In the genomic region with DNA sequence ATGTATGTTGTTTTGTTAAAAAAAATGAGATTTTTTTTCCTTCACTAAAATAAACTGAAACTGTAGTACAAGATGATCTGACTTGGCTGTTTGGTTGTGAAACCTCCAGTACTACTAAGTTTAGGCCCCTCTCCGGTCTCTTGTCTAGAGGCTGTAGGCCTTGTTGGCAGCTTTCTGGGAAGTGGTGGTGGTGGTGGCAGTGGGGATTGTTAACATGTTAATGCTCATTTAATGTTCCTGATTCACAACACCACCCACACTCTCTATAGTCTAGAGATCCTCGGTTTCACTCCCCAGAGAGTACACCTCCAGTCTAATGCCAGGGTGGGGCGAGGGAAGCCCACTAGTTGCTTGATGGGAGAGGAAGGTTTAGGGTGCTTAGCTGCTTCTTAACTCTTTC, we compare ENCODE assay signal across 8 cellular contexts. TPM values are rescaled to one million over a fixed set of nuclear protein-coding genes. Genes with fewer than 3 reads are reported as not detected.
A peak's percentile ranks its signal among the peaks of the same experiment; 100 is the strongest.
DNase-seq lines count a peak whose midpoint lies in the region; ATAC-seq, FAIRE-seq and TF ChIP-seq lines count a peak whose summit lies in the region.

No MANE protein-coding gene starts in this region.

- CTCF ChIA-PET in GM12878 (lab: Yijun Ruan, JAX) = interaction anchor here (0.7 to 2.4 kb wide), 11 partner anchors 12 to 443 kb away, joined by 3 to 7 read pairs (median 4); a partner anchor contains a TSS

- H3K4me1 ChIP-seq in BLaER1 treated with 17β-estradiol and CSF1 and Interleukin-3, amounts not matched to agents 10 nM and 100 nM = peaks cover 6 to 67% (median 29%) of the 10 kb centered on the region in 10 experiments
- peaks cover 5% of the 10 kb centered on the region; the same call in 1 of the 2 replicates for H3K4me1 ChIP-seq in GM12878 (ENCODE audit: control insufficient read depth, insufficient read depth, low read length)
- peaks cover 24% of the 10 kb centered on the region for H3K4me1 ChIP-seq in osteoblast (ENCODE audit: insufficient read depth, low read length)

- intact Hi-C loops in GM12878 (cut with micrococcal nuclease; ENCODE audit: unreplicated experiment) = no loop called here

- no peak for TF ChIP-seq EP300 in GM12878 (IDR thresholded peaks at IDR 0.05; ENCODE audit: borderline replicate concordance in 1 of 2, control insufficient read depth in 1 of 2, low read depth in 2 of 2, low read length in 2 of 2)

- H2AFZ ChIP-seq in GM12878 (ENCODE audit: control insufficient read depth, low read depth, low read length) (no peak overlapping the region; the same call in 1 of the 2 replicates), osteoblast (ENCODE audit: low read length) (peak overlapping the region; percentile 78)

- peak overlapping the region in 6 of 11 experiments; percentile 15 to 67 (median 28); a peak in 7 of 22 replicates for H3K9ac ChIP-seq in BLaER1 treated with 17β-estradiol and CSF1 and Interleukin-3, amounts not matched to agents 10 nM and 100 nM
- H3K9ac ChIP-seq in GM12878 (ENCODE audit: control insufficient read depth, insufficient read depth, low read length) = peak overlapping the region; percentile 42; the same call in 1 of the 2 replicates

- TF ChIP-seq RAD21 in GM12878 (IDR thresholded peaks at IDR 0.05; ENCODE audit: insufficient read depth, low read depth, low read length) = no peak

- WGBS in GM12878 (ENCODE audit: insufficient coverage, insufficient replicate concordance, low lambda C conversion rate, missing lambda C conversion rate) = 18% methylated on average over 3 of the region's 3 CpGs

- DNase-seq in NB4 (ENCODE audit: low read depth) (peak; percentile 44), GM12878 (ENCODE audit: low read depth, low spot score) (no peak), osteoblast (ENCODE audit: insufficient read length, low spot score, missing footprints) (peak; percentile 75), ACHN (no peak)

- BruUV-seq in GM12878 (replicated peaks; lab: Mats Ljungman, UMichigan) = no TSS peak

- SMC1A ChIA-PET in GM12878 (lab: Charles Lee; ENCODE audit: uncharacterized antibody, unreplicated experiment) = interaction anchor here (0.8 to 3.8 kb wide), 12 partner anchors 8 to 105 kb away, joined by 3 to 24 read pairs (median 4); a partner anchor contains a TSS

- H3K4me3 ChIP-seq in BLaER1 treated with 17β-estradiol and CSF1 and Interleukin-3, amounts not matched to agents 10 nM and 100 nM = peak overlapping the region in 1 of 10 experiments; percentile 21; a peak in 1 of 20 replicates
- no peak overlapping the region for H3K4me3 ChIP-seq in NB4 (ENCODE audit: low read depth, low read length)
- H3K4me3 ChIP-seq in GM12878 = peak overlapping the region; percentile 51; the same call in 1 of the 2 replicates
- peak overlapping the region; percentile 58 for H3K4me3 ChIP-seq in osteoblast (ENCODE audit: insufficient read depth, low read length)

- peak; percentile 80 for ATAC-seq in GM12878
- ATAC-seq in HG02798 (IDR thresholded peaks at IDR 0.05; ENCODE audit: poor library complexity, unreplicated experiment) = no peak
- no peak for ATAC-seq in GM19328 (IDR thresholded peaks at IDR 0.05; ENCODE audit: unreplicated experiment)
- no peak for ATAC-seq in HG02885 (IDR thresholded peaks at IDR 0.05; ENCODE audit: poor library complexity, unreplicated experiment)

- no peak for FAIRE-seq in GM12878 (lab: Jason Lieb, UNC)

- RAD21 ChIA-PET in GM12878 (lab: Charles Lee; ENCODE audit: unreplicated experiment) = interaction anchor here (2.2 to 2.5 kb wide), 3 partner anchors 12 to 23 kb away, joined by 8 to 14 read pairs (median 10); a partner anchor contains a TSS

- no peaks in the 10 kb centered on the region for H3K9me3 ChIP-seq in BLaER1 treated with 17β-estradiol and CSF1 and Interleukin-3, amounts not matched to agents 10 nM and 100 nM (replicated peaks in 1 of 11)
- H3K9me3 ChIP-seq in GM12878 (replicated peaks; ENCODE audit: control insufficient read depth, insufficient read depth, low read length) (no peaks in the 10 kb centered on the region; the same call in 2 of the 3 replicates), osteoblast (ENCODE audit: low read depth, low read length) (no peaks in the 10 kb centered on the region)

- H3K27ac ChIP-seq in BLaER1 treated with 17β-estradiol and CSF1 and Interleukin-3, amounts not matched to agents 10 nM and 100 nM = peak overlapping the region in 9 of 11 experiments; percentile 6 to 70 (median 52); a peak in 15 of 22 replicates
- H3K27ac ChIP-seq in GM12878 (ENCODE audit: control insufficient read depth, insufficient read depth) (peak overlapping the region; percentile 69), osteoblast (ENCODE audit: low read depth, low read length) (peak overlapping the region; percentile 89)

- no peaks in the 10 kb centered on the region for H3K27me3 ChIP-seq in BLaER1 treated with 17β-estradiol and CSF1 and Interleukin-3, amounts not matched to agents 10 nM and 100 nM
- no peaks in the 10 kb centered on the region for H3K27me3 ChIP-seq in GM12878 (replicated peaks in 1 of 2; ENCODE audit: control insufficient read depth in 2 of 2, insufficient read depth in 2 of 2, low read length in 1 of 2)
- H3K27me3 ChIP-seq in osteoblast (ENCODE audit: insufficient read depth, low read length) = no peaks in the 10 kb centered on the region

- peaks cover 50 to 87% (median 63%) of the 10 kb centered on the region in 11 experiments for H3K36me3 ChIP-seq in BLaER1 treated with 17β-estradiol and CSF1 and Interleukin-3, amounts not matched to agents 10 nM and 100 nM
- peaks cover 5 to 24% of the 10 kb centered on the region in 2 experiments for H3K36me3 ChIP-seq in GM12878 (ENCODE audit: control insufficient read depth in 2 of 2, insufficient read depth in 2 of 2, low read length in 1 of 2)
- H3K36me3 ChIP-seq in osteoblast (ENCODE audit: insufficient read depth, low read length) = peaks cover 22% of the 10 kb centered on the region

- H3K4me2 ChIP-seq in BLaER1 treated with 17β-estradiol and CSF1 and Interleukin-3, amounts not matched to agents 10 nM and 100 nM = peak overlapping the region; percentile 0 to 92 (median 38); a peak in 20 of 22 replicates
- H3K4me2 ChIP-seq in GM12878 (ENCODE audit: control insufficient read depth, insufficient read depth) = peak overlapping the region; percentile 72
- peak overlapping the region; percentile 92 for H3K4me2 ChIP-seq in osteoblast (ENCODE audit: insufficient read depth, low read length)

- no peak for TF ChIP-seq POLR2A in NB4 (IDR thresholded peaks at IDR 0.05; ENCODE audit: extremely low read depth, insufficient read length)
- TF ChIP-seq POLR2A in GM12878 (IDR thresholded peaks at IDR 0.05; ENCODE audit: low read depth, low read length) = no peak

- TF ChIP-seq CTCF in NB4 (IDR thresholded peaks at IDR 0.05; ENCODE audit: low read depth, low read length) (no peak), GM12878 (IDR thresholded peaks at IDR 0.05 in 2 of 3, conservative IDR thresholded peaks at IDR 0.05 in 1 of 3; ENCODE audit: control insufficient read depth in 2 of 3, extremely low read depth in 1 of 3, insufficient read depth in 1 of 3, low read depth in 3 of 3, low read length in 3 of 3) (no peak), osteoblast (IDR thresholded peaks at IDR 0.05; ENCODE audit: extremely low read depth, low read depth, low read length) (no peak)

- POLR2A ChIA-PET in GM12878 (lab: Charles Lee) = interaction anchor here (1.2 kb wide), 2 partner anchors 12 to 19 kb away, joined by 3 to 6 read pairs; no protein-coding TSS in a partner anchor

- H3K79me2 ChIP-seq in GM12878 (ENCODE audit: control insufficient read depth, insufficient read depth, low read length) (peaks cover 54% of the 10 kb centered on the region), osteoblast (ENCODE audit: insufficient read depth, low read length) (peaks cover 35% of the 10 kb centered on the region)

- in situ Hi-C loops in GM12878 (cut with MboI) = no loop called here
- in situ Hi-C loops in ACHN (cut with HindIII; ENCODE audit: low pct_ligation_motif_present, low pct_unique_long_range_greater_than_20kb, low sequenced_read_pairs) = no loop called here

- H4K20me1 ChIP-seq in BLaER1 treated with 17β-estradiol and CSF1 and Interleukin-3, amounts not matched to agents 10 nM and 100 nM = peaks cover 0 to 11% (median 0%) of the 10 kb centered on the region in 11 experiments; a peak in 3 of 22 replicates
- H4K20me1 ChIP-seq in GM12878 (ENCODE audit: control insufficient read depth, insufficient read depth) (no peaks in the 10 kb centered on the region), osteoblast (ENCODE audit: insufficient read depth, low read length) (no peaks in the 10 kb centered on the region)

RNA-seq across cellular contexts. Expression of a gene that starts 24.1 kb away (rescaled TPM):
- total RNA-seq in GM12878 (2013; cell fraction: nucleolus; rRNA removed) = 387 TPM in 2 replicates
- total RNA-seq in GM12878 (2014; rRNA removed) (86.8 and 97.8 TPM in 2 replicates), GM12878 (2014; rRNA removed; fragmentation: Illumina TruSeq; extraction: Trizol) (107 and 108 TPM in 2 replicates), GM12878 (2021) (96.2 and 101 TPM in 2 replicates), osteoblast (33.3 and 33.7 TPM in 2 replicates)
- polyA plus RNA-seq in GM12878 (2011; ENCODE audit: low read depth) = 32.8 TPM
- polyA plus RNA-seq in GM12878 (2011; rRNA removed) (92.6 and 122 TPM in 2 replicates), GM12878 (2014; fragmentation: Illumina TruSeq; extraction: Trizol) (84.9 and 101 TPM in 2 replicates), GM12878 (2014; fragmentation: Nextera tagmentation; extraction: Ambion mirVana) (10 to 100 TPM; 24.0 to 51.4 TPM), GM12878 (2014; rRNA removed) (59.8 and 68.0 TPM in 2 replicates), GM12878 (2016; fragmentation: Nextera tagmentation; extraction: Ambion mirVana) (100 to 1,000 TPM; 123 to 135 TPM)
- polyA plus RNA-seq in GM12878 (2011; cell fraction: cytosol; rRNA removed) = 38.8 and 43.9 TPM in 2 replicates
- polyA plus RNA-seq in GM12878 (2011; cell fraction: nucleus; rRNA removed) = 60.6 and 66.6 TPM in 2 replicates
- 42.9 and 43.0 TPM in 2 replicates for polyA plus RNA-seq in GM12878 (2012)
- 96.0 and 117 TPM in 2 replicates for polyA minus RNA-seq in GM12878 (2011; rRNA and poly(A)+ RNA removed)
- polyA minus RNA-seq in GM12878 (2011; cell fraction: cytosol; rRNA and poly(A)+ RNA removed) = 34.5 and 39.4 TPM in 2 replicates
- polyA minus RNA-seq in GM12878 (2011; cell fraction: nucleus; rRNA and poly(A)+ RNA removed) = 77.5 and 137 TPM in 2 replicates

RNA-seq across cellular contexts. Expression of a gene that starts 30.2 kb away (rescaled TPM):
- 9.2 and 10.5 TPM in 2 replicates for total RNA-seq in GM12878 (2013; cell fraction: nucleolus; rRNA removed)
- total RNA-seq in GM12878 (2014; rRNA removed) (47.3 and 49.1 TPM in 2 replicates), GM12878 (2014; rRNA removed; fragmentation: Illumina TruSeq; extraction: Trizol) (27.2 and 28.3 TPM in 2 replicates), GM12878 (2021) (37.1 and 37.9 TPM in 2 replicates), osteoblast (16.3 and 18.3 TPM in 2 replicates)
- polyA plus RNA-seq in GM12878 (2011; ENCODE audit: low read depth) = 22.6 TPM
- polyA plus RNA-seq in GM12878 (2011; rRNA removed) (30.0 and 44.0 TPM in 2 replicates), GM12878 (2014; fragmentation: Illumina TruSeq; extraction: Trizol) (42.1 and 53.7 TPM in 2 replicates), GM12878 (2014; fragmentation: Nextera tagmentation; extraction: Ambion mirVana) (10 to 100 TPM; 14.0 to 24.5 TPM), GM12878 (2014; rRNA removed) (43.7 and 43.8 TPM in 2 replicates), GM12878 (2016; fragmentation: Nextera tagmentation; extraction: Ambion mirVana) (10 to 100 TPM; 68.2 to 73.8 TPM)
- polyA plus RNA-seq in GM12878 (2011; cell fraction: cytosol; rRNA removed) = 57.5 and 58.8 TPM in 2 replicates
- 29.4 and 38.0 TPM in 2 replicates for polyA plus RNA-seq in GM12878 (2011; cell fraction: nucleus; rRNA removed)
- polyA plus RNA-seq in GM12878 (2012) = 22.4 and 28.4 TPM in 2 replicates
- polyA minus RNA-seq in GM12878 (2011; rRNA and poly(A)+ RNA removed) = 29.0 and 32.2 TPM in 2 replicates
- polyA minus RNA-seq in GM12878 (2011; cell fraction: cytosol; rRNA and poly(A)+ RNA removed) = 9.2 and 9.6 TPM in 2 replicates
- polyA minus RNA-seq in GM12878 (2011; cell fraction: nucleus; rRNA and poly(A)+ RNA removed) = 5.3 and 6.7 TPM in 2 replicates

Comparison
In these comparisons a context has a peak if more than half of its experiments do, and no peak if none do; other contexts are left out.
1. H3K4me2 ChIP-seq: peak in every context shown above with its lines; median percentile 92 in osteoblast; 72 in GM12878; 38 in BLaER1 treated with 17β-estradiol and CSF1 and Interleukin-3, amounts not matched to agents 10 nM and 100 nM.
2. DNase-seq: peak in NB4 (single experiment) and osteoblast (single experiment); none in GM12878 (single experiment) and ACHN (single experiment).
3. Peak in every context shown above with its lines, with median percentiles within 50 percentile points of each other: H3K27ac ChIP-seq.